In the genomic region with DNA sequence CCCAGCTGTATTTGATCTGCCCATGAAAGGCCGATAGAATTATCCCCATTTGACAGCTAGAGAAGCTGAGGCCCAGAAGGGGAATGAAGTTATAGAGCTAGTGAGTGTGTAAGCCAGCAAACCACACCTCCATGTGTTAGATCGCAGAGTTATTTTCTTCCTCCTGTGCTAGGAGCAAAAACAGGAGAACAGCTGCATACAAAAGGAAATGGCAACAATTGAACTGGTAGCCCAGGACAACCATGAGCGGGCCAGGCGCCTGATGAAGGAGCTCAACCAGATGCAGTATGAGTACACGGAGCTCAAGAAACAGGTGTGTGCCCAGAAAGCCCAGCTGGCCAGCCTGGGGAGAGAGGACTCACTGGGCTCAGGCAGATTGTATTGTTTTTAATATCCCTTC, we compare ENCODE assay signal across 14 cellular contexts.
"Had no signal": no experiment of that assay in that cellular context is flagged by ENCODE, and none has a peak within 500 bp of the region (broad histone marks: within the 10 kb centered on the region; RNA-seq: fewer than 3 reads in every experiment).

No MANE protein-coding gene starts in this region.

- H3K27ac Mint-ChIP-seq: nephron progenitor cell had no signal

- H3K4me3 Mint-ChIP-seq: nephron progenitor cell had no signal

- H3K9me3 ChIP-seq: breast epithelium, heart right ventricle, psoas muscle, sigmoid colon, stomach, thoracic aorta had no signal

- H3K4me1 ChIP-seq: breast epithelium, psoas muscle, sigmoid colon had no signal

- H3K27me3 ChIP-seq: breast epithelium, heart right ventricle, sigmoid colon, stomach had no signal

- H3K4me1 Mint-ChIP-seq: nephron progenitor cell had no signal

- H3K9me3 Mint-ChIP-seq: nephron progenitor cell had no signal

- H3K27ac ChIP-seq: breast epithelium, heart right ventricle, psoas muscle, sigmoid colon, stomach, thoracic aorta, VCaP had no signal

- ATAC-seq: heart right ventricle, left lobe of liver, psoas muscle had no signal

- H3K36me3 ChIP-seq: breast epithelium had no signal

- H3K4me3 ChIP-seq: breast epithelium, heart right ventricle, psoas muscle, sigmoid colon, stomach, thoracic aorta had no signal

- DNase-seq: activated CD8-positive, alpha-beta memory T cell treated with anti-CD3 and anti-CD28 coated beads for 24 hours; aorta; heart right ventricle; islet precursor cell; nephron progenitor cell; psoas muscle; sigmoid colon; stimulated activated CD4-positive, alpha-beta T cell treated with anti-CD3 and anti-CD28 coated beads, Interleukin-4, amount 100 ng/mL, for 1 hour; stimulated activated CD8-positive, alpha-beta memory T cell treated with anti-CD3 and anti-CD28 coated beads, Interleukin-4, amount 100 ng/mL, for 48 hours; stomach had no signal
